In genomic region chr1:226766565-226766964, GRCh38 we compare ENCODE assay signal across 23 cellular contexts.
"Had no signal": no experiment of that assay in that cellular context is flagged by ENCODE, and none has a peak within 500 bp of the region (broad histone marks: within the 10 kb centered on the region; RNA-seq: fewer than 3 reads in every experiment).

No MANE protein-coding gene starts in this region.

- DNase-seq: KG1; MV-4-11; NCI-H1048; NCI-H1105; NCI-H1417; NCI-H1436 treated with DMSO at 0.1 percent for 48 hours; NCI-H1694; NCI-H187 treated with DMSO at 0.1 percent for 48 hours; NCI-H2029 treated with DMSO at 0.1 percent for 48 hours; NCI-H2107; NCI-H2227 treated with DMSO at 0.1 percent for 48 hours; NCI-H524; NCI-H69; NCI-H774; NK-92 treated with Interleukin-12 subunit alpha and Interleukin-12 subunit beta, amount 100 ng/mL, for 24 hours; OCI-M1; PC-9; SHP77 treated with DMSO at 0.1 percent for 48 hours; SJCRH30; T-helper 1 cell had no signal

- H2AFZ ChIP-seq: PC-9 had no signal

- H3K27ac ChIP-seq: PC-9, Peyer's patch, SJCRH30 had no signal

- H3K36me3 ChIP-seq: Peyer's patch, SJCRH30 had no signal

- H3K27me3 ChIP-seq: Peyer's patch, SJCRH30 had no signal

- H3K9me3 ChIP-seq: Peyer's patch, SJCRH30 had no signal

- H3K4me2 ChIP-seq: PC-9 had no signal

- H3K4me3 ChIP-seq: PC-9, Peyer's patch, SJCRH30 had no signal

- ATAC-seq: Right ventricle myocardium inferior, SK-N-SH treated with all-trans-retinoic acid at 6 μM for 48 hours had no signal

- H3K4me1 ChIP-seq: Peyer's patch had no signal
